ENCODE assay signal across 31 cellular contexts in genomic region chr4:176545886-176546285, GRCh38.
A peak's percentile ranks its signal among the peaks of the same experiment; 100 is the strongest.
DNase-seq lines count a peak whose midpoint lies in the region; ATAC-seq, FAIRE-seq and TF ChIP-seq lines count a peak whose summit lies in the region.
"Had no signal": no experiment of that assay in that cellular context is flagged by ENCODE, and none has a peak within 500 bp of the region (broad histone marks: within the 10 kb centered on the region; RNA-seq: fewer than 3 reads in every experiment).

No MANE protein-coding gene starts in this region.

- H3K4me1 ChIP-seq in IMR-90 (ENCODE audit: control insufficient read depth, insufficient read depth, low read length): peaks cover 14% of the 10 kb centered on the region
- H3K4me1 ChIP-seq in astrocyte (ENCODE audit: insufficient read depth, low read length): peaks cover 27% of the 10 kb centered on the region
- H3K4me1 ChIP-seq: HAP-1, vagina had no signal

- peaks cover 11% of the 10 kb centered on the region for H3K9me1 ChIP-seq in IMR-90 (ENCODE audit: insufficient read depth, low read length)

- no peak overlapping the region for H3K23ac ChIP-seq in IMR-90 (ENCODE audit: low read depth, low read length)

- H3K27ac Mint-ChIP-seq in astrocyte (ENCODE audit: unreplicated experiment) (peak overlapping the region; percentile 87), progenitor cell of endocrine pancreas (no peak overlapping the region)
- H3K27ac Mint-ChIP-seq: activated CD4-positive, alpha-beta T cell treated with anti-CD3 and anti-CD28 coated beads for 36 hours; activated CD8-positive, alpha-beta T cell treated with anti-CD3 and anti-CD28 coated beads, Interleukin-2, amount 10 ng/mL, durations not matched to agents 7 days and 5 days; activated naive CD4-positive, alpha-beta T cell treated with anti-CD3 and anti-CD28 coated beads, Interleukin-2, amount 50 U/mL, for 72 hours; B cell; CD8-positive, alpha-beta T cell; natural killer cell treated with Interleukin-12 subunit alpha and Interleukin-12 subunit beta and Interleukin-15 and Interleukin-18, amount 100 ng/mL, for 72 hours; stimulated activated naive CD8-positive, alpha-beta T cell treated with anti-CD3 and anti-CD28 coated beads, Interleukin-15, amount 100 ng/mL, for 72 hours; T-helper 1 cell treated with Interleukin-12 subunit alpha and Interleukin-12 subunit beta and Interleukin-4 antibody, amounts not matched to agents 30 μg/mL and 1 μg/mL, for 36 hours had no signal

- H3K9ac ChIP-seq in IMR-90 (ENCODE audit: low read depth, low read length) (no peak overlapping the region), astrocyte (ENCODE audit: low read length) (no peak overlapping the region)
- H3K9ac ChIP-seq: SK-N-SH had no signal

- POLR2A ChIA-PET in IMR-90 (lab: Charles Lee; ENCODE audit: unreplicated experiment): no interaction called here

- H4K5ac ChIP-seq in IMR-90 (ENCODE audit: low read depth, low read length): no peak overlapping the region

- DNase-seq in Caki2 (ENCODE audit: low read depth) (peak; percentile 44), IMR-90 (peak; percentile 59), astrocyte (ENCODE audit: low read depth) (no peak), iris pigment epithelial cell (ENCODE audit: low read depth) (peak; percentile 16), NCI-H526 treated with DMSO at 0.1 percent for 48 hours (lab: John Stamatoyannopoulos, UW) (no peak), COLO668 (lab: John Stamatoyannopoulos, UW; ENCODE audit: unreplicated experiment) (no peak), progenitor cell of endocrine pancreas (ENCODE audit: low spot score, unreplicated experiment) (no peak), NCI-H2029 treated with DMSO at 0.1 percent for 48 hours (lab: John Stamatoyannopoulos, UW) (no peak)
- DNase-seq: activated CD4-positive, alpha-beta T cell treated with anti-CD3 and anti-CD28 coated beads for 36 hours; activated CD8-positive, alpha-beta T cell treated with anti-CD3 and anti-CD28 coated beads, Interleukin-2, amount 10 ng/mL, durations not matched to agents 7 days and 5 days; CD8-positive, alpha-beta T cell; cortex of kidney; DMS153; Karpas-422; midbrain; NCI-H1092; NCI-H187; NCI-H2171 treated with DMSO at 0.1 percent for 48 hours; NCI-H526; SK-N-SH; small intestine; stimulated activated naive CD8-positive, alpha-beta T cell treated with anti-CD3 and anti-CD28 coated beads, Interleukin-15, amount 100 ng/mL, for 72 hours had no signal

- no TSS peak for BruUV-seq in IMR-90 (replicated peaks; lab: Mats Ljungman, UMichigan)

- no peak for TF ChIP-seq CTCF in IMR-90 (conservative IDR thresholded peaks at IDR 0.05; ENCODE audit: low read depth, low read length)
- TF ChIP-seq CTCF in astrocyte (IDR thresholded peaks at IDR 0.05; ENCODE audit: insufficient read depth, low read depth, low read length): no peak
- TF ChIP-seq CTCF in progenitor cell of endocrine pancreas (IDR thresholded peaks at IDR 0.05; ENCODE audit: unreplicated experiment): no peak

- no peak for TF ChIP-seq POLR2A in IMR-90 (IDR thresholded peaks at IDR 0.05; ENCODE audit: low read depth, low read length)

- peak overlapping the region; percentile 56; the same call in 1 of the 2 replicates for H3K14ac ChIP-seq in IMR-90 (replicated peaks; ENCODE audit: low read depth, low read length)

- H3K4me3 Mint-ChIP-seq in astrocyte (ENCODE audit: unreplicated experiment): no peak overlapping the region
- H3K4me3 Mint-ChIP-seq in progenitor cell of endocrine pancreas (ENCODE audit: low read depth): no peak overlapping the region
- H3K4me3 Mint-ChIP-seq: activated CD4-positive, alpha-beta T cell treated with anti-CD3 and anti-CD28 coated beads for 36 hours; activated CD8-positive, alpha-beta T cell treated with anti-CD3 and anti-CD28 coated beads, Interleukin-2, amount 10 ng/mL, durations not matched to agents 7 days and 5 days; B cell; CD8-positive, alpha-beta T cell; natural killer cell treated with Interleukin-12 subunit alpha and Interleukin-12 subunit beta and Interleukin-15 and Interleukin-18, amount 100 ng/mL, for 72 hours; stimulated activated naive CD8-positive, alpha-beta T cell treated with anti-CD3 and anti-CD28 coated beads, Interleukin-15, amount 100 ng/mL, for 72 hours; T-helper 1 cell treated with Interleukin-12 subunit alpha and Interleukin-12 subunit beta and Interleukin-4 antibody, amounts not matched to agents 30 μg/mL and 1 μg/mL, for 36 hours had no signal

- intact Hi-C loops in IMR-90 (cut with micrococcal nuclease): loop anchor here (5.0 kb wide), 2 partner anchors 104 to 169 kb away; no protein-coding TSS in a partner anchor

- no peak overlapping the region for H3K4me2 ChIP-seq in IMR-90 (ENCODE audit: low read depth, low read length)
- H3K4me2 ChIP-seq in astrocyte (ENCODE audit: low read length): no peak overlapping the region

- 86% methylated on average over 1 of the region's 4 CpGs; no CpG with 5 or more reads in 1 of the 2 experiments for WGBS in IMR-90 (ENCODE audit: extremely low coverage in 2 of 2, insufficient read length in 1 of 2), 2 experiments

- H3K36me3 Mint-ChIP-seq in astrocyte (ENCODE audit: low read depth, unreplicated experiment) (no peaks in the 10 kb centered on the region), progenitor cell of endocrine pancreas (ENCODE audit: insufficient read depth) (no peaks in the 10 kb centered on the region)
- H3K36me3 Mint-ChIP-seq: activated naive CD4-positive, alpha-beta T cell treated with anti-CD3 and anti-CD28 coated beads, Interleukin-2, amount 50 U/mL, for 72 hours; CD8-positive, alpha-beta T cell; natural killer cell treated with Interleukin-12 subunit alpha and Interleukin-12 subunit beta and Interleukin-15 and Interleukin-18, amount 100 ng/mL, for 72 hours had no signal

- peak overlapping the region; percentile 7; the same call in 1 of the 2 replicates for H2BK120ac ChIP-seq in IMR-90 (ENCODE audit: low read depth, low read length)

- H3K4ac ChIP-seq in IMR-90 (ENCODE audit: low read depth, low read length): peak overlapping the region; percentile 57; the same call in 1 of the 2 replicates

- H3K36me3 ChIP-seq in IMR-90 (ENCODE audit: control insufficient read depth, insufficient read depth, low read length) (no peaks in the 10 kb centered on the region), astrocyte (ENCODE audit: insufficient read depth, low read length) (no peaks in the 10 kb centered on the region)
- H3K36me3 ChIP-seq: HAP-1, vagina had no signal

- H3K27me3 Mint-ChIP-seq in astrocyte (ENCODE audit: low read depth, unreplicated experiment) (no peaks in the 10 kb centered on the region), progenitor cell of endocrine pancreas (peaks cover 4% of the 10 kb centered on the region)
- H3K27me3 Mint-ChIP-seq: activated CD4-positive, alpha-beta T cell treated with anti-CD3 and anti-CD28 coated beads for 36 hours; B cell; natural killer cell treated with Interleukin-12 subunit alpha and Interleukin-12 subunit beta and Interleukin-15 and Interleukin-18, amount 100 ng/mL, for 72 hours; stimulated activated naive CD8-positive, alpha-beta T cell treated with anti-CD3 and anti-CD28 coated beads, Interleukin-15, amount 100 ng/mL, for 72 hours had no signal

- H4K8ac ChIP-seq in IMR-90 (ENCODE audit: low read depth in 2 of 2, low read length in 2 of 2): no peak overlapping the region

- ATAC-seq in IMR-90 (ENCODE audit: low read depth): no peak
- ATAC-seq: activated CD4-positive, alpha-beta T cell treated with anti-CD3 and anti-CD28 coated beads for 36 hours; activated CD8-positive, alpha-beta T cell treated with anti-CD3 and anti-CD28 coated beads, Interleukin-2, amount 10 ng/mL, durations not matched to agents 7 days and 5 days; activated naive CD4-positive, alpha-beta T cell treated with anti-CD3 and anti-CD28 coated beads, Interleukin-2, amount 50 U/mL, for 72 hours; CD8-positive, alpha-beta T cell; natural killer cell treated with Interleukin-12 subunit alpha and Interleukin-12 subunit beta and Interleukin-15 and Interleukin-18, amount 100 ng/mL, for 72 hours; stimulated activated naive CD8-positive, alpha-beta T cell treated with anti-CD3 and anti-CD28 coated beads, Interleukin-15, amount 100 ng/mL, for 72 hours had no signal

- H2AK5ac ChIP-seq in IMR-90 (ENCODE audit: low read depth, low read length): peak overlapping the region; percentile 62

- no peak overlapping the region for H4K91ac ChIP-seq in IMR-90 (ENCODE audit: insufficient read depth, low read depth, low read length)

- in situ Hi-C loops in Caki2 (cut with HindIII; ENCODE audit: low pct_unique_long_range_greater_than_20kb, low sequenced_read_pairs): no loop called here
- in situ Hi-C loops in IMR-90 (cut with MboI; ENCODE audit: low sequenced_read_pairs): no loop called here

- peak overlapping the region; percentile 57 for H2AFZ ChIP-seq in IMR-90 (replicated peaks; ENCODE audit: low read length, poor library complexity)
- H2AFZ ChIP-seq in astrocyte (ENCODE audit: low read depth, low read length): no peak overlapping the region

- H3K79me1 ChIP-seq in IMR-90 (ENCODE audit: low read depth in 1 of 2, low read length in 2 of 2): no peaks in the 10 kb centered on the region

- CTCF ChIA-PET in IMR-90 (lab: Yijun Ruan, JAX): no interaction called here

- TF ChIP-seq RAD21 in IMR-90 (IDR thresholded peaks at IDR 0.05; ENCODE audit: low read length): no peak

- no peaks in the 10 kb centered on the region for H3K9me3 Mint-ChIP-seq in astrocyte (ENCODE audit: unreplicated experiment)
- H3K9me3 Mint-ChIP-seq in progenitor cell of endocrine pancreas (ENCODE audit: low read depth): no peaks in the 10 kb centered on the region
- H3K9me3 Mint-ChIP-seq: CD8-positive, alpha-beta T cell; stimulated activated naive CD8-positive, alpha-beta T cell treated with anti-CD3 and anti-CD28 coated beads, Interleukin-15, amount 100 ng/mL, for 72 hours; T-helper 1 cell treated with Interleukin-12 subunit alpha and Interleukin-12 subunit beta and Interleukin-4 antibody, amounts not matched to agents 30 μg/mL and 1 μg/mL, for 36 hours had no signal

- H3K4me3 ChIP-seq in IMR-90 (ENCODE audit: insufficient read depth, low read depth, low read length) (no peak overlapping the region), astrocyte (ENCODE audit: insufficient read depth, low read depth, low read length) (no peak overlapping the region)
- H3K4me3 ChIP-seq: HAP-1, vagina had no signal

- H3K27ac ChIP-seq in IMR-90 (ENCODE audit: insufficient read depth, low read length) (no peak overlapping the region), astrocyte (ENCODE audit: low read depth, low read length) (no peak overlapping the region)
- H3K27ac ChIP-seq: RWPE1, vagina had no signal

- no peak overlapping the region for H2AK9ac ChIP-seq in IMR-90 (replicated peaks; ENCODE audit: low read depth, low read length, poor library complexity)

- H3K9me3 ChIP-seq in IMR-90 (ENCODE audit: control insufficient read depth, insufficient read depth, low read length) (no peaks in the 10 kb centered on the region), astrocyte (ENCODE audit: insufficient read depth, low read depth, low read length) (no peaks in the 10 kb centered on the region)
- H3K9me3 ChIP-seq: HAP-1, SK-N-SH, vagina had no signal

- H3K27me3 ChIP-seq in IMR-90 (ENCODE audit: control insufficient read depth, insufficient read depth, low read length) (no peaks in the 10 kb centered on the region), astrocyte (ENCODE audit: insufficient read depth, low read length) (no peaks in the 10 kb centered on the region)
- H3K27me3 ChIP-seq: vagina had no signal

- no peak overlapping the region for H2BK5ac ChIP-seq in IMR-90 (ENCODE audit: low read depth, low read length, poor library complexity, severe bottlenecking)

- H3K79me2 ChIP-seq in astrocyte (ENCODE audit: insufficient read depth, low read length): no peaks in the 10 kb centered on the region

- H4K20me1 ChIP-seq in IMR-90 (ENCODE audit: insufficient read depth, low read length) (no peaks in the 10 kb centered on the region), astrocyte (ENCODE audit: insufficient read depth, low read length) (no peaks in the 10 kb centered on the region)

- H2BK20ac ChIP-seq in IMR-90 (ENCODE audit: low read depth, low read length): peak overlapping the region; percentile 39; the same call in 1 of the 2 replicates

- H3K18ac ChIP-seq in IMR-90 (ENCODE audit: low read depth, low read length): peak overlapping the region; percentile 52; the same call in 1 of the 2 replicates

- no peak overlapping the region for H3K56ac ChIP-seq in IMR-90 (ENCODE audit: extremely low read depth, insufficient read depth, low read length)

- dilution Hi-C loops in IMR-90 (cut with HindIII; ENCODE audit: low sequenced_read_pairs, unreplicated experiment): no loop called here

- no peak for FAIRE-seq in astrocyte (lab: Jason Lieb, UNC)
- FAIRE-seq: G401.6, GM19239, small intestine had no signal

- H3K4me1 Mint-ChIP-seq in astrocyte (ENCODE audit: low read depth, unreplicated experiment) (peaks cover 43% of the 10 kb centered on the region), progenitor cell of endocrine pancreas (ENCODE audit: low read depth) (peaks cover 11% of the 10 kb centered on the region)
- H3K4me1 Mint-ChIP-seq: activated CD4-positive, alpha-beta T cell treated with anti-CD3 and anti-CD28 coated beads for 36 hours; B cell; stimulated activated naive CD8-positive, alpha-beta T cell treated with anti-CD3 and anti-CD28 coated beads, Interleukin-15, amount 100 ng/mL, for 72 hours had no signal

- no peak overlapping the region for H2BK15ac ChIP-seq in IMR-90 (ENCODE audit: low read depth, low read length)

Comparison
In these comparisons a context has a peak if more than half of its experiments do, and no peak if none do; other contexts are left out.
1. DNase-seq: peak in Caki2 (single experiment), IMR-90 (single experiment) and iris pigment epithelial cell (single experiment); none in astrocyte (single experiment), NCI-H526 treated with DMSO at 0.1 percent for 48 hours (single experiment), COLO668 (single experiment), progenitor cell of endocrine pancreas (single experiment) and NCI-H2029 treated with DMSO at 0.1 percent for 48 hours (single experiment).